In the genomic region with DNA sequence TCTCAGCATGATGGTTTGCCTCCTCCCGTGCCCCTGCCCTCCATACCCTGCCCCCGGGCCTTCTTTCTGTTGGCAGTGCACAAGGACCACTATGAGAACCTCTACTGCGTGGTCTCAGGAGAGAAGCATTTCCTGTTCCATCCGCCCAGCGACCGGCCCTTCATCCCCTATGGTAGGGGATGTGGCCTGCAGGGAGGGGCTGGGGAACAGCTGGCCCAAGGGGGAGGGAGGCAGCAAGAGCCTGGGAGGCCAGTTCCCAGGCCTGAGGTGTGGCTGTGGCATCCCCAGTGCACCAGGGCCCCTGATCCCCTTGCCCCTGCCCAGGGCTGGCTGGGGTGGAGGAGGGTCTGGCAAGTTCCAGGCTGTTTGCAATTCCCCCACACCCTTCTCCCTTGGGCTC, we compare ENCODE assay signal across 15 cellular contexts.
"Had no signal": no experiment of that assay in that cellular context is flagged by ENCODE, and none has a peak within 500 bp of the region (broad histone marks: within the 10 kb centered on the region; RNA-seq: fewer than 3 reads in every experiment).

No MANE protein-coding gene starts in this region.

- ATAC-seq: gastrocnemius medialis; heart right ventricle; left lobe of liver; natural killer cell treated with Interleukin-12 subunit alpha and Interleukin-12 subunit beta and Interleukin-15 and Interleukin-18, amount 100 ng/mL, for 72 hours; pancreas; right cardiac atrium had no signal

- H3K9ac ChIP-seq: neural progenitor cell had no signal

- DNase-seq: effector CD4-positive, alpha-beta T cell; gastrocnemius medialis; heart right ventricle; hypothalamus; mammary epithelial cell; occipital lobe; pancreas; right cardiac atrium; stimulated activated CD4-positive, alpha-beta T cell treated with anti-CD3 and anti-CD28 coated beads, Interleukin-2, amount 100 ng/mL, for 48 hours; stimulated activated naive CD4-positive, alpha-beta T cell treated with Interleukin-2 at 50 U/mL for 16 hours had no signal

- H3K9me3 ChIP-seq: gastrocnemius medialis, heart right ventricle, pancreas had no signal

- H3K4me2 ChIP-seq: neural progenitor cell, smooth muscle cell had no signal

- H2AFZ ChIP-seq: neural progenitor cell had no signal

- H3K4me1 ChIP-seq: neural progenitor cell, pancreas had no signal

- H3K4me3 ChIP-seq: coronary artery, gastrocnemius medialis, heart right ventricle, neural progenitor cell, pancreas, smooth muscle cell had no signal

- H3K27me3 ChIP-seq: gastrocnemius medialis, heart right ventricle, neural progenitor cell, pancreas had no signal

- H3K36me3 ChIP-seq: neural progenitor cell, pancreas had no signal

- H3K27ac ChIP-seq: coronary artery, gastrocnemius medialis, heart right ventricle, neural progenitor cell, pancreas had no signal
